In genomic region chr10:1666147-1666546, GRCh38 we compare ENCODE assay signal across 8 cellular contexts.
"Had no signal": no experiment of that assay in that cellular context is flagged by ENCODE, and none has a peak within 500 bp of the region (broad histone marks: within the 10 kb centered on the region; RNA-seq: fewer than 3 reads in every experiment).

No MANE protein-coding gene starts in this region.

- H3K27ac ChIP-seq: HL-60, KMS-11 had no signal

- DNase-seq: GOT3, H9, HCEC 1CT, KBM-7 had no signal

- ATAC-seq: HepG2 had no signal

- H3K9ac ChIP-seq: KMS-11 had no signal

- FAIRE-seq: H54, HepG2 had no signal

- H3K4me2 ChIP-seq: KMS-11 had no signal
